Comparison of ENCODE assay signal across 34 cellular contexts in genomic region chr11:72179049-72179803, GRCh38. TPM values are rescaled to one million over a fixed set of nuclear protein-coding genes. Genes with fewer than 3 reads are reported as not detected.
"Had no signal": no experiment of that assay in that cellular context is flagged by ENCODE, and none has a peak within 500 bp of the region (broad histone marks: within the 10 kb centered on the region; RNA-seq: fewer than 3 reads in every experiment).

No MANE protein-coding gene starts in this region.

- H3K36me3 ChIP-seq: brain microvascular endothelial cell, heart left ventricle, left ventricle myocardium inferior, neutrophil, suprapubic skin, tibial nerve had no signal

- H3K27me3 ChIP-seq: brain microvascular endothelial cell, foreskin keratinocyte, heart left ventricle, neutrophil, suprapubic skin had no signal

- H3K27ac ChIP-seq: brain microvascular endothelial cell, foreskin keratinocyte, heart left ventricle, left ventricle myocardium inferior, neutrophil, suprapubic skin, tibial nerve, VCaP had no signal

- H3K4me1 ChIP-seq: heart left ventricle, left ventricle myocardium inferior had no signal

- H3K27me3 Mint-ChIP-seq: activated naive CD8-positive, alpha-beta T cell had no signal

- H3K36me3 Mint-ChIP-seq: activated naive CD8-positive, alpha-beta T cell; mesothelial cell of epicardium; naive B cell had no signal

- H3K4me3 Mint-ChIP-seq: activated naive CD8-positive, alpha-beta T cell; mesothelial cell of epicardium; naive B cell; nephron progenitor cell; T-helper 1 cell treated with Interleukin-12 subunit alpha and Interleukin-12 subunit beta and Interleukin-4 antibody, amounts not matched to agents 30 μg/mL and 1 μg/mL, for 36 hours had no signal

- ATAC-seq: esophagus mucosa, foreskin keratinocyte, heart left ventricle, sciatic nerve had no signal

- H3K4me3 ChIP-seq: heart left ventricle, left ventricle myocardium inferior, skin epidermis, suprapubic skin, tibial nerve had no signal

- H3K9me3 Mint-ChIP-seq: activated T-cell treated with anti-CD3 and anti-CD28 coated beads, Interleukin-2, amount 50 U/mL, for 72 hours; mesothelial cell of epicardium; nephron progenitor cell; T-helper 1 cell treated with Interleukin-12 subunit alpha and Interleukin-12 subunit beta and Interleukin-4 antibody, amounts not matched to agents 30 μg/mL and 1 μg/mL, for 36 hours had no signal

- H3K27ac Mint-ChIP-seq: activated naive CD8-positive, alpha-beta T cell; activated T-cell treated with anti-CD3 and anti-CD28 coated beads, Interleukin-2, amount 50 U/mL, for 72 hours; mesothelial cell of epicardium; naive B cell; nephron progenitor cell; T-helper 1 cell treated with Interleukin-12 subunit alpha and Interleukin-12 subunit beta and Interleukin-4 antibody, amounts not matched to agents 30 μg/mL and 1 μg/mL, for 36 hours had no signal

- DNase-seq: activated CD4-positive, alpha-beta T cell treated with anti-CD3 and anti-CD28 coated beads for 4 hours; activated CD4-positive, alpha-beta T cell treated with anti-CD3 and anti-CD28 coated beads, Interleukin-2, amount 50 U/mL, for 4 hours; activated effector memory CD4-positive, alpha-beta T cell treated with Interleukin-2 at 50 U/mL for 16 hours; activated naive CD4-positive, alpha-beta T cell treated with Interleukin-2 at 50 U/mL for 16 hours; activated T-cell treated with anti-CD3 and anti-CD28 coated beads for 4 hours; brain microvascular endothelial cell; caudate nucleus; heart left ventricle; kidney glomerular epithelial cell; left ventricle myocardium inferior; naive B cell; nephron progenitor cell; stimulated activated CD4-positive, alpha-beta T cell treated with anti-CD3 and anti-CD28 coated beads, Interleukin-12 subunit alpha, Interleukin-12 subunit beta, amount 100 ng/mL, for 4 hours; stimulated activated CD4-positive, alpha-beta T cell treated with anti-CD3 and anti-CD28 coated beads, Interleukin-4, amount 100 ng/mL, for 1 hour; T-helper 9 cell had no signal

RNA-seq across cellular contexts. Expression of gene FOLR1, which starts 12.7 kb away (rescaled TPM):
- total RNA-seq: activated T-cell treated with anti-CD3 and anti-CD28 coated beads, Interleukin-2, amount 50 U/mL, for 72 hours; endothelial cell of umbilical vein; foreskin keratinocyte; lung microvascular endothelial cell; osteocyte; posterior vena cava had no signal
- polyA plus RNA-seq: endothelial cell of umbilical vein, foreskin keratinocyte had no signal

RNA-seq across cellular contexts. Expression of gene FOLR2, which starts 37.4 kb away (rescaled TPM):
- total RNA-seq: activated T-cell treated with anti-CD3 and anti-CD28 coated beads, Interleukin-2, amount 50 U/mL, for 72 hours; astrocyte; endothelial cell of umbilical vein; foreskin keratinocyte; lung microvascular endothelial cell; mesothelial cell of epicardium; osteocyte; renal cortical epithelial cell had no signal
- polyA plus RNA-seq: endothelial cell of umbilical vein, foreskin keratinocyte had no signal

RNA-seq across cellular contexts. Expression of gene FOLR3, which starts 43.7 kb away (rescaled TPM):
- total RNA-seq: activated T-cell treated with anti-CD3 and anti-CD28 coated beads, Interleukin-2, amount 50 U/mL, for 72 hours; astrocyte; endothelial cell of umbilical vein; esophagus mucosa; lung microvascular endothelial cell; mesothelial cell of epicardium; osteocyte; suprapubic skin; ureter had no signal
- polyA plus RNA-seq: endothelial cell of umbilical vein had no signal
